Comparison of ENCODE assay signal across 1 cellular context in genomic region chr22:24325105-24325757, GRCh38.
TF ChIP-seq lines count a peak whose summit lies in the region.

No MANE protein-coding gene starts in this region.

TF ChIP-seq in SK-N-SH treated with all-trans-retinoic acid at 6 μM for 48 hours, 23 proteins besides CTCF, POLR2A, EP300 and RAD21 (continued from another document):
- TF ChIP-seq PATZ1 (CRISPR knock-in tag; IDR thresholded peaks at IDR 0.05; ENCODE audit: borderline replicate concordance) (no peak), ESRRG (CRISPR knock-in tag; IDR thresholded peaks at IDR 0.05) (no peak)
